Comparison of ENCODE assay signal across 1 cellular context in the genomic region with DNA sequence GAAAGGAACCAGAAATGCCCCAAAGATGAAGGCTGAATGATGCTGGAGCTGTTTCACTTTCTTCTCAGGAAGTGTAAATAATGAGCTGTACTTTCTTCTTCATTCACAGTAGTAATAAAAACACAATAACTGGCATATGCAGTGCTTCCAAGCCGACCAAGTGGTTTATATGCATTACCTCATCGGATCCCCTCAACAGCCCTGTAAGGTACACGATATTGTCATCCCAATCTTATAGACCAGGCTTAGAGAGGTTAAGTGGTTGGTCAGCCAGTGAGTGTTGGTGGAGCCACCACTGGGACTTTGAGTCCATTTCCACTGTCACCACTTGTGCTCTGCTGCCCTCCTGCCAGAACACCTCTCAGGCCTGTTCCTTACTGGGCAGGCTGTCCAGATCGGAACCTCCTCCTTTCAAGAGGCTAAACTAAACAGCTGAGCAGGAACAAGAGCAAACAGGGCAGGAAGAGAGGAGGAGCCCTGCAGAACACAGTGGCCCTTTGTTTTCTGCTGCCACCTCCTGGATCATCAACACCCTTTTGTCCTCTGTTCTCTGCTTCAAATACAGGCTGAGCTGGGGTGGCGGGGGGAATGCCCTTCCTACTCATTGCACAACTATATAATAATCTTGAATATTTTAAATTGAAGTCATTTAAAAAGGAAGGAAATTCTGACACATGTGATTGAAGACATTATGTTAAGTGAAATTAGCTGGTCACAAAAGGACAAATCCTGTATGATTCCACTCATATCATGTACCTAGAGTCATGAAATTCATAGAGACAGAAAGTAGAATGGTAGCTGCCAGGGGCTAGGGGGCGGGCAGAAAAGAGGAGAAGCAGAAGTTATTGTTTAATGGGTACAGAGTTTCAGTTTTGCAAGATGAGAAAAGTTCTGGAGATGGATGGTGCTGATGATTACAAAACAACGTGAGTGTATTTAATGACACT.
TF ChIP-seq lines count a peak whose summit lies in the region.

No MANE protein-coding gene starts in this region.

TF ChIP-seq in GM23338, 12 proteins besides CTCF, POLR2A, EP300 and RAD21 (continued from another document):
- no peak for TF ChIP-seq ZNF462 (CRISPR knock-in tag; IDR thresholded peaks at IDR 0.05)
TF ChIP-seq in GM23338: peak in this region for 0.
